1 cellular context compared by ENCODE assay signal in genomic region chr3:179734497-179735281, GRCh38.
A peak's percentile ranks its signal among the peaks of the same experiment; 100 is the strongest.
TF ChIP-seq lines count a peak whose summit lies in the region.

No MANE protein-coding gene starts in this region.

TF ChIP-seq in HepG2, 621 proteins besides CTCF, POLR2A, EP300 and RAD21 (continued from another document and continues in another):
- TF ChIP-seq ZGPAT (CRISPR knock-in tag; IDR thresholded peaks at IDR 0.05) (peak; percentile 74), SKI (IDR thresholded peaks at IDR 0.05; ENCODE audit: partially characterized antibody) (no peak), ZNF878 (CRISPR knock-in tag; IDR thresholded peaks at IDR 0.05) (0 out of 2 replicates have a peak, but pooled peaks have one; percentile 66), ZNF383 (CRISPR knock-in tag; IDR thresholded peaks at IDR 0.05; ENCODE audit: borderline replicate concordance) (no peak), HNF1B (CRISPR knock-in tag; IDR thresholded peaks at IDR 0.05) (no peak), GATAD2A (CRISPR knock-in tag; IDR thresholded peaks at IDR 0.05) (peak; percentile 82), PHB2 (IDR thresholded peaks at IDR 0.05; ENCODE audit: partially characterized antibody) (no peak), CHCHD3 (CRISPR knock-in tag; IDR thresholded peaks at IDR 0.05) (no peak), XRCC5 (optimal IDR thresholded peaks at IDR 0.05; ENCODE audit: low read length) (no peak), HOXA3 (CRISPR knock-in tag; IDR thresholded peaks at IDR 0.05) (no peak), FOXJ3 (CRISPR knock-in tag; IDR thresholded peaks at IDR 0.05; ENCODE audit: borderline replicate concordance) (peak; percentile 21; the same call in 1 of the 2 replicates), HOXA9 (CRISPR knock-in tag; IDR thresholded peaks at IDR 0.05; ENCODE audit: borderline replicate concordance) (no peak), GABPB1 (CRISPR knock-in tag; IDR thresholded peaks at IDR 0.05) (no peak), ZNF317 (CRISPR knock-in tag; IDR thresholded peaks at IDR 0.05) (no peak), CENPT (CRISPR knock-in tag; IDR thresholded peaks at IDR 0.05; ENCODE audit: low read depth) (no peak), MEIS1 (CRISPR knock-in tag; IDR thresholded peaks at IDR 0.05; ENCODE audit: borderline replicate concordance) (no peak), MAF1 (CRISPR knock-in tag; IDR thresholded peaks at IDR 0.05; ENCODE audit: borderline replicate concordance) (no peak), SYNCRIP (IDR thresholded peaks at IDR 0.05; ENCODE audit: insufficient read depth, low read depth, low read length) (no peak), NFATC3 (CRISPR knock-in tag; IDR thresholded peaks at IDR 0.05) (no peak), ZBTB39 (CRISPR knock-in tag; IDR thresholded peaks at IDR 0.05) (no peak), CSRNP2 (CRISPR knock-in tag; conservative IDR thresholded peaks at IDR 0.05; ENCODE audit: low read depth) (no peak), MATR3 (CRISPR knock-in tag; IDR thresholded peaks at IDR 0.05) (no peak), DBP (CRISPR knock-in tag; IDR thresholded peaks at IDR 0.05; ENCODE audit: not compliant biosample characterization) (no peak), ZNF33A (CRISPR knock-in tag; IDR thresholded peaks at IDR 0.05; ENCODE audit: borderline replicate concordance) (no peak), ZNF816 (CRISPR knock-in tag; IDR thresholded peaks at IDR 0.05; ENCODE audit: borderline replicate concordance) (no peak), ARNTL (CRISPR knock-in tag; IDR thresholded peaks at IDR 0.05) (peak; percentile 51; the same call in 1 of the 2 replicates), ZKSCAN5 (CRISPR knock-in tag; IDR thresholded peaks at IDR 0.05) (no peak), NFYC (CRISPR knock-in tag; IDR thresholded peaks at IDR 0.05) (no peak), KDM1A (CRISPR knock-in tag; IDR thresholded peaks at IDR 0.05) (no peak), SIX1 (CRISPR knock-in tag; IDR thresholded peaks at IDR 0.05; ENCODE audit: borderline replicate concordance) (peak; percentile 47; the same call in 1 of the 2 replicates), ZNF546 (CRISPR knock-in tag; conservative IDR thresholded peaks at IDR 0.05) (no peak), NFIC (IDR thresholded peaks at IDR 0.05; ENCODE audit: low read length) (peak; percentile 83; the same call in 1 of the 2 replicates), EHMT2 (IDR thresholded peaks at IDR 0.05; ENCODE audit: borderline replicate concordance, low read depth, low read length) (no peak)
- TF ChIP-seq, protein P1, sequence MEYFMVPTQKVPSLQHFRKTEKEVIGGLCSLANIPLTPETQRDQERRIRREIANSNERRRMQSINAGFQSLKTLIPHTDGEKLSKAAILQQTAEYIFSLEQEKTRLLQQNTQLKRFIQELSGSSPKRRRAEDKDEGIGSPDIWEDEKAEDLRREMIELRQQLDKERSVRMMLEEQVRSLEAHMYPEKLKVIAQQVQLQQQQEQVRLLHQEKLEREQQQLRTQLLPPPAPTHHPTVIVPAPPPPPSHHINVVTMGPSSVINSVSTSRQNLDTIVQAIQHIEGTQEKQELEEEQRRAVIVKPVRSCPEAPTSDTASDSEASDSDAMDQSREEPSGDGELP (IDR thresholded peaks at IDR 0.05; ENCODE audit: borderline replicate concordance, low read depth): no peak
- TF ChIP-seq, protein P2, sequence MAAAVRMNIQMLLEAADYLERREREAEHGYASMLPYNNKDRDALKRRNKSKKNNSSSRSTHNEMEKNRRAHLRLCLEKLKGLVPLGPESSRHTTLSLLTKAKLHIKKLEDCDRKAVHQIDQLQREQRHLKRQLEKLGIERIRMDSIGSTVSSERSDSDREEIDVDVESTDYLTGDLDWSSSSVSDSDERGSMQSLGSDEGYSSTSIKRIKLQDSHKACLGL (CRISPR knock-in tag; IDR thresholded peaks at IDR 0.05): no peak
- TF ChIP-seq, protein P3, sequence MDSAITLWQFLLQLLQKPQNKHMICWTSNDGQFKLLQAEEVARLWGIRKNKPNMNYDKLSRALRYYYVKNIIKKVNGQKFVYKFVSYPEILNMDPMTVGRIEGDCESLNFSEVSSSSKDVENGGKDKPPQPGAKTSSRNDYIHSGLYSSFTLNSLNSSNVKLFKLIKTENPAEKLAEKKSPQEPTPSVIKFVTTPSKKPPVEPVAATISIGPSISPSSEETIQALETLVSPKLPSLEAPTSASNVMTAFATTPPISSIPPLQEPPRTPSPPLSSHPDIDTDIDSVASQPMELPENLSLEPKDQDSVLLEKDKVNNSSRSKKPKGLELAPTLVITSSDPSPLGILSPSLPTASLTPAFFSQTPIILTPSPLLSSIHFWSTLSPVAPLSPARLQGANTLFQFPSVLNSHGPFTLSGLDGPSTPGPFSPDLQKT (CRISPR knock-in tag; IDR thresholded peaks at IDR 0.05; ENCODE audit: borderline replicate concordance): no peak
- TF ChIP-seq, protein P4, sequence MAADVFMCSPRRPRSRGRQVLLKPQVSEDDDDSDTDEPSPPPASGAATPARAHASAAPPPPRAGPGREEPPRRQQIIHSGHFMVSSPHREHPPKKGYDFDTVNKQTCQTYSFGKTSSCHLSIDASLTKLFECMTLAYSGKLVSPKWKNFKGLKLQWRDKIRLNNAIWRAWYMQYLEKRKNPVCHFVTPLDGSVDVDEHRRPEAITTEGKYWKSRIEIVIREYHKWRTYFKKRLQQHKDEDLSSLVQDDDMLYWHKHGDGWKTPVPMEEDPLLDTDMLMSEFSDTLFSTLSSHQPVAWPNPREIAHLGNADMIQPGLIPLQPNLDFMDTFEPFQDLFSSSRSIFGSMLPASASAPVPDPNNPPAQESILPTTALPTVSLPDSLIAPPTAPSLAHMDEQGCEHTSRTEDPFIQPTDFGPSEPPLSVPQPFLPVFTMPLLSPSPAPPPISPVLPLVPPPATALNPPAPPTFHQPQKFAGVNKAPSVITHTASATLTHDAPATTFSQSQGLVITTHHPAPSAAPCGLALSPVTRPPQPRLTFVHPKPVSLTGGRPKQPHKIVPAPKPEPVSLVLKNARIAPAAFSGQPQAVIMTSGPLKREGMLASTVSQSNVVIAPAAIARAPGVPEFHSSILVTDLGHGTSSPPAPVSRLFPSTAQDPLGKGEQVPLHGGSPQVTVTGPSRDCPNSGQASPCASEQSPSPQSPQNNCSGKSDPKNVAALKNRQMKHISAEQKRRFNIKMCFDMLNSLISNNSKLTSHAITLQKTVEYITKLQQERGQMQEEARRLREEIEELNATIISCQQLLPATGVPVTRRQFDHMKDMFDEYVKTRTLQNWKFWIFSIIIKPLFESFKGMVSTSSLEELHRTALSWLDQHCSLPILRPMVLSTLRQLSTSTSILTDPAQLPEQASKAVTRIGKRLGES (CRISPR knock-in tag; IDR thresholded peaks at IDR 0.05; ENCODE audit: borderline replicate concordance): no peak
- TF ChIP-seq, protein P5, sequence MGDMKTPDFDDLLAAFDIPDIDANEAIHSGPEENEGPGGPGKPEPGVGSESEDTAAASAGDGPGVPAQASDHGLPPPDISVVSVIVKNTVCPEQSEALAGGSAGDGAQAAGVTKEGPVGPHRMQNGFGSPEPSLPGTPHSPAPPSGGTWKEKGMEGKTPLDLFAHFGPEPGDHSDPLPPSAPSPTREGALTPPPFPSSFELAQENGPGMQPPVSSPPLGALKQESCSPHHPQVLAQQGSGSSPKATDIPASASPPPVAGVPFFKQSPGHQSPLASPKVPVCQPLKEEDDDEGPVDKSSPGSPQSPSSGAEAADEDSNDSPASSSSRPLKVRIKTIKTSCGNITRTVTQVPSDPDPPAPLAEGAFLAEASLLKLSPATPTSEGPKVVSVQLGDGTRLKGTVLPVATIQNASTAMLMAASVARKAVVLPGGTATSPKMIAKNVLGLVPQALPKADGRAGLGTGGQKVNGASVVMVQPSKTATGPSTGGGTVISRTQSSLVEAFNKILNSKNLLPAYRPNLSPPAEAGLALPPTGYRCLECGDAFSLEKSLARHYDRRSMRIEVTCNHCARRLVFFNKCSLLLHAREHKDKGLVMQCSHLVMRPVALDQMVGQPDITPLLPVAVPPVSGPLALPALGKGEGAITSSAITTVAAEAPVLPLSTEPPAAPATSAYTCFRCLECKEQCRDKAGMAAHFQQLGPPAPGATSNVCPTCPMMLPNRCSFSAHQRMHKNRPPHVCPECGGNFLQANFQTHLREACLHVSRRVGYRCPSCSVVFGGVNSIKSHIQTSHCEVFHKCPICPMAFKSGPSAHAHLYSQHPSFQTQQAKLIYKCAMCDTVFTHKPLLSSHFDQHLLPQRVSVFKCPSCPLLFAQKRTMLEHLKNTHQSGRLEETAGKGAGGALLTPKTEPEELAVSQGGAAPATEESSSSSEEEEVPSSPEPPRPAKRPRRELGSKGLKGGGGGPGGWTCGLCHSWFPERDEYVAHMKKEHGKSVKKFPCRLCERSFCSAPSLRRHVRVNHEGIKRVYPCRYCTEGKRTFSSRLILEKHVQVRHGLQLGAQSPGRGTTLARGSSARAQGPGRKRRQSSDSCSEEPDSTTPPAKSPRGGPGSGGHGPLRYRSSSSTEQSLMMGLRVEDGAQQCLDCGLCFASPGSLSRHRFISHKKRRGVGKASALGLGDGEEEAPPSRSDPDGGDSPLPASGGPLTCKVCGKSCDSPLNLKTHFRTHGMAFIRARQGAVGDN (CRISPR knock-in tag; IDR thresholded peaks at IDR 0.05): no peak
- TF ChIP-seq, protein P6, sequence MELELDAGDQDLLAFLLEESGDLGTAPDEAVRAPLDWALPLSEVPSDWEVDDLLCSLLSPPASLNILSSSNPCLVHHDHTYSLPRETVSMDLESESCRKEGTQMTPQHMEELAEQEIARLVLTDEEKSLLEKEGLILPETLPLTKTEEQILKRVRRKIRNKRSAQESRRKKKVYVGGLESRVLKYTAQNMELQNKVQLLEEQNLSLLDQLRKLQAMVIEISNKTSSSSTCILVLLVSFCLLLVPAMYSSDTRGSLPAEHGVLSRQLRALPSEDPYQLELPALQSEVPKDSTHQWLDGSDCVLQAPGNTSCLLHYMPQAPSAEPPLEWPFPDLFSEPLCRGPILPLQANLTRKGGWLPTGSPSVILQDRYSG (CRISPR knock-in tag; IDR thresholded peaks at IDR 0.05): no peak
- TF ChIP-seq, protein P7, sequence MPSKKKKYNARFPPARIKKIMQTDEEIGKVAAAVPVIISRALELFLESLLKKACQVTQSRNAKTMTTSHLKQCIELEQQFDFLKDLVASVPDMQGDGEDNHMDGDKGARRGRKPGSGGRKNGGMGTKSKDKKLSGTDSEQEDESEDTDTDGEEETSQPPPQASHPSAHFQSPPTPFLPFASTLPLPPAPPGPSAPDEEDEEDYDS (CRISPR knock-in tag; IDR thresholded peaks at IDR 0.05): no peak
